In genomic region chr4:87999191-87999691, GRCh38 we compare ENCODE assay signal across 9 cellular contexts. TPM values are rescaled to one million over a fixed set of nuclear protein-coding genes. Genes with fewer than 3 reads are reported as not detected.
A peak's percentile ranks its signal among the peaks of the same experiment; 100 is the strongest.
DNase-seq lines count a peak whose midpoint lies in the region; FAIRE-seq and TF ChIP-seq lines count a peak whose summit lies in the region.
"Not testable (repeated sequence)": the region's sequence is repeated elsewhere in the genome, so short reads cannot be mapped to it uniquely, and the experiment has no call there.
"Had no signal": no experiment of that assay in that cellular context is flagged by ENCODE, and none has a peak within 500 bp of the region (broad histone marks: within the 10 kb centered on the region; RNA-seq: fewer than 3 reads in every experiment).

No MANE protein-coding gene starts in this region.

- not testable (repeated sequence) for H2BK12ac ChIP-seq in H9 (ENCODE audit: insufficient read length, low read depth, low read length)

- H3K23me2 ChIP-seq in H9 (ENCODE audit: insufficient read length, low read depth, low read length, poor library complexity, severe bottlenecking), result not testable (repeated sequence)

- not testable (repeated sequence) for H4K91ac ChIP-seq in H9 (ENCODE audit: insufficient read length, low read depth, low read length)

- not testable (repeated sequence) for H3K18ac ChIP-seq in H9 (ENCODE audit: insufficient read length, low read depth, low read length)

- H2BK5ac ChIP-seq in H9 (ENCODE audit: insufficient read length, low read length), result not testable (repeated sequence)

- TF ChIP-seq CTCF in BE2C (IDR thresholded peaks at IDR 0.05; ENCODE audit: low read depth, low read length) (peak; percentile 20; the same call in 1 of the 2 replicates), H9 (conservative IDR thresholded peaks at IDR 0.05) (peak; percentile 50), bronchial epithelial cell (IDR thresholded peaks at IDR 0.05; ENCODE audit: insufficient read depth, low read length, severe bottlenecking) (peak; percentile 4), epithelial cell of proximal tubule (conservative IDR thresholded peaks at IDR 0.05; ENCODE audit: low read depth, low read length) (peak; percentile 23), neural crest cell (conservative IDR thresholded peaks at IDR 0.05) (peak; percentile 44), type B pancreatic cell (conservative IDR thresholded peaks at IDR 0.05) (peak; percentile 60)

- not testable (repeated sequence) for H3K36me3 Mint-ChIP-seq in H9 (ENCODE audit: insufficient read depth in 1 of 3, low read depth in 3 of 3); neural crest cell (ENCODE audit: low read depth); type B pancreatic cell

- H3K36me3 ChIP-seq in BE2C; bronchial epithelial cell (ENCODE audit: control insufficient read depth, insufficient read depth, low read length): not testable (repeated sequence)

- not testable (repeated sequence) for H3T11ph ChIP-seq in H9 (ENCODE audit: low read length)

- not testable (repeated sequence) for H3K27me3 Mint-ChIP-seq in H9 (ENCODE audit: low read depth); neural crest cell (ENCODE audit: low read depth); type B pancreatic cell

- H2AK5ac ChIP-seq in H9 (ENCODE audit: insufficient read length, low read length), result not testable (repeated sequence)

- not testable (repeated sequence) for H4K20me1 ChIP-seq in H9 (ENCODE audit: control insufficient read depth, insufficient read depth, insufficient read length)

- H3K14ac ChIP-seq in H9 (ENCODE audit: insufficient read depth, low read length), result not testable (repeated sequence)

- H3K79me1 ChIP-seq in H9 (ENCODE audit: insufficient read depth, low read depth, low read length, poor library complexity, severe bottlenecking), result not testable (repeated sequence)

- DNase-seq in BE2C; H9; bronchial epithelial cell (ENCODE audit: low read depth); epithelial cell of proximal tubule (ENCODE audit: low read depth); neural crest cell (ENCODE audit: low read depth, low spot score); type B pancreatic cell (ENCODE audit: extremely low spot score, unreplicated experiment): not testable (repeated sequence)
- DNase-seq in SK-N-DZ (ENCODE audit: low spot score), result peak; percentile 12

- H3K27ac Mint-ChIP-seq in H9; neural crest cell (ENCODE audit: unreplicated experiment); type B pancreatic cell: not testable (repeated sequence)

- FAIRE-seq in bronchial epithelial cell (lab: Jason Lieb, UNC), result not testable (repeated sequence)

- H4K8ac ChIP-seq in H9 (replicated peaks; ENCODE audit: insufficient read length, low read depth, low read length), result not testable (repeated sequence)

- not testable (repeated sequence) for H2AFZ ChIP-seq in H9 (ENCODE audit: low read length)

- H2BK20ac ChIP-seq in H9 (ENCODE audit: low read depth, low read length, poor library complexity, severe bottlenecking), result not testable (repeated sequence)

- H3K4ac ChIP-seq in H9 (ENCODE audit: low read depth, low read length), result not testable (repeated sequence)

- not testable (repeated sequence) for H3K27me3 ChIP-seq in BE2C; H9 (ENCODE audit: insufficient read depth, low read length); bronchial epithelial cell (ENCODE audit: control insufficient read depth, insufficient read depth, low read length)

- not testable (repeated sequence) for H3K4me2 ChIP-seq in H9 (ENCODE audit: insufficient read depth, insufficient read length, low read length)

- not testable (repeated sequence) for H3K27ac ChIP-seq in H9 (ENCODE audit: insufficient read length, low read depth, low read length)

- peaks cover 11 to 16% of the 10 kb centered on the region in 2 experiments for H3K4me1 Mint-ChIP-seq in H9
- H3K4me1 Mint-ChIP-seq in neural crest cell; type B pancreatic cell (ENCODE audit: unreplicated experiment): not testable (repeated sequence)

- not testable (repeated sequence) for H3K9me3 ChIP-seq in BE2C; H9 (ENCODE audit: control insufficient read depth, low read depth, low read length)

- H3K79me2 ChIP-seq in H9 (ENCODE audit: insufficient read depth, low read length), result not testable (repeated sequence)

- not testable (repeated sequence) for H4K5ac ChIP-seq in H9 (ENCODE audit: insufficient read length, low read depth, low read length)

- not testable (repeated sequence) for H2BK15ac ChIP-seq in H9 (ENCODE audit: low read depth, low read length)

- WGBS in H9 (ENCODE audit: extremely low coverage, insufficient read length, low lambda C conversion rate), result no CpG with 5 or more reads among the region's 2 CpGs

- not testable (repeated sequence) for H3K9ac ChIP-seq in H9 (ENCODE audit: extremely low read depth, insufficient read length, low read length)

- not testable (repeated sequence) for H3K9me3 Mint-ChIP-seq in H9, neural crest cell, type B pancreatic cell

- not testable (repeated sequence) for H3K4me3 Mint-ChIP-seq in H9, neural crest cell, type B pancreatic cell

- not testable (repeated sequence) for H3K4me3 ChIP-seq in BE2C (ENCODE audit: low read depth, low read length); bronchial epithelial cell (ENCODE audit: low read depth, low read length); epithelial cell of proximal tubule (ENCODE audit: low read depth, low read length)

- not testable (repeated sequence) for H3K56ac ChIP-seq in H9 (ENCODE audit: insufficient read length, low read depth, low read length)

- H3K4me1 ChIP-seq in BE2C; H9 (ENCODE audit: insufficient read depth, low read length): not testable (repeated sequence)

- H2BK120ac ChIP-seq in H9 (ENCODE audit: low read depth, low read length, poor library complexity, severe bottlenecking), result not testable (repeated sequence)

- H3K23ac ChIP-seq in H9 (ENCODE audit: insufficient read length, low read depth, low read length), result not testable (repeated sequence)

RNA-seq across cellular contexts. Expression of gene PKD2, which starts 8.2 kb away (rescaled TPM):
- polyA plus RNA-seq in BE2C (2012; ENCODE audit: insufficient read depth, insufficient read length, low read depth), result 6.3 TPM
- total RNA-seq in H9 (2021) (35.7 and 38.4 TPM in 2 replicates), bronchial epithelial cell (12.4 and 22.3 TPM in 2 replicates), epithelial cell of proximal tubule (14.1 and 14.7 TPM in 2 replicates), neural crest cell (37.3 and 37.9 TPM in 2 replicates), type B pancreatic cell (ENCODE audit: low replicate concordance) (47.5 and 54.5 TPM in 2 replicates)
- polyA plus RNA-seq in SK-N-DZ (2014; cell fraction: cytosol; rRNA removed), result 9.7 and 10.9 TPM in 2 replicates
- polyA plus RNA-seq in SK-N-DZ (2014; cell fraction: nucleus; rRNA removed), result 39.9 and 41.0 TPM in 2 replicates

RNA-seq across cellular contexts. Expression of gene SPP1, which starts 23.7 kb away (rescaled TPM):
- not detected for polyA plus RNA-seq in BE2C (2012; ENCODE audit: insufficient read depth, insufficient read length, low read depth)
- total RNA-seq in H9 (2021) (13.2 and 15.5 TPM in 2 replicates), bronchial epithelial cell (not detected in 2 replicates), epithelial cell of proximal tubule (112 and 694 TPM in 2 replicates), neural crest cell (14.2 and 23.5 TPM in 2 replicates), type B pancreatic cell (ENCODE audit: low replicate concordance) (375 and 445 TPM in 2 replicates)
- not detected in 2 replicates for polyA plus RNA-seq in SK-N-DZ (2014; cell fraction: cytosol; rRNA removed)
- not detected in 2 replicates for polyA plus RNA-seq in SK-N-DZ (2014; cell fraction: nucleus; rRNA removed)
- total RNA-seq: CD4-positive, CD25-positive, alpha-beta regulatory T cell; CD8-positive, alpha-beta T cell had no signal

Comparison
In these comparisons a context has a peak if more than half of its experiments do, and no peak if none do; other contexts are left out.
1. CTCF ChIP-seq: peak in every context shown above with its lines; median percentile 60 in type B pancreatic cell; 50 in H9; 44 in neural crest cell; 23 in epithelial cell of proximal tubule; 20 in BE2C; 4 in bronchial epithelial cell.